12 cellular contexts compared by ENCODE assay signal in the genomic region with DNA sequence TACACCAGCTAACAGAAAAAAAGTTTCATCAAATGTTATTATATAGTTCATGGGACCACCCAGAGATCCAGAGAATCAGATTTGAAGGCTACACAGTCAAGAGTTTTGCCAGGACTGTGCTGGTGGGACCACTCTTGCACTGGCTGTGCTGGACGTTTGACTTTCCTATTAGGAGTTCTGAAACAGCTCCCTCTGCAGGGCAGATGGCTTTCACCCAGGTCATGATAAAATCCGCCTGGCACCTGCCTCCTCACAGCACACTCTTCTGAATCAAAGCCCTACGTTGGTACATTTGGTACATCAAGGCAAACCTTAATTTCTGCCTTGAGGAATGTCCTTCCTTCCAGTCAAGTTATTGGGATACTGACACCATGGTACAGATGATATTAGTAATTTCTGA.
DNase-seq lines count a peak whose midpoint lies in the region; ATAC-seq and TF ChIP-seq lines count a peak whose summit lies in the region.
"Had no signal": no experiment of that assay in that cellular context is flagged by ENCODE, and none has a peak within 500 bp of the region (broad histone marks: within the 10 kb centered on the region; RNA-seq: fewer than 3 reads in every experiment).

No MANE protein-coding gene starts in this region.

- no peak for TF ChIP-seq POLR2A in testis (IDR thresholded peaks at IDR 0.05)
- no peak for TF ChIP-seq POLR2A in ovary (IDR thresholded peaks at IDR 0.05)

- H3K36me3 Mint-ChIP-seq in activated naive CD4-positive, alpha-beta T cell treated with anti-CD3 and anti-CD28 coated beads for 36 hours (ENCODE audit: low read depth), result peaks cover 2% of the 10 kb centered on the region
- H3K36me3 Mint-ChIP-seq in activated naive CD4-positive, alpha-beta T cell treated with anti-CD3 and anti-CD28 coated beads, Interleukin-2, amount 50 U/mL, for 72 hours, result peaks cover 0 to 24% of the 10 kb centered on the region in 2 donors
- H3K36me3 Mint-ChIP-seq in chondrocyte (ENCODE audit: low read depth), result no peaks in the 10 kb centered on the region

- TF ChIP-seq CTCF in MM.1S (IDR thresholded peaks at IDR 0.05; ENCODE audit: low read length) (peak; percentile 19; the same call in 1 of the 2 replicates), chondrocyte (IDR thresholded peaks at IDR 0.05) (peak; percentile 24), testis (IDR thresholded peaks at IDR 0.05) (no peak), ovary (IDR thresholded peaks at IDR 0.05) (no peak)

- no peaks in the 10 kb centered on the region for H4K20me1 ChIP-seq in MM.1S (ENCODE audit: insufficient read depth, low read length)

- no peak overlapping the region for H3K27ac ChIP-seq in MM.1S (ENCODE audit: low read length)
- H3K27ac ChIP-seq in testis, result no peak overlapping the region
- no peak overlapping the region for H3K27ac ChIP-seq in ovary
- H3K27ac ChIP-seq: esophagus squamous epithelium had no signal

- DNase-seq in activated naive CD4-positive, alpha-beta T cell treated with anti-CD3 and anti-CD28 coated beads for 36 hours, result peak; percentile 13
- DNase-seq in activated naive CD4-positive, alpha-beta T cell treated with anti-CD3 and anti-CD28 coated beads, Interleukin-2, amount 50 U/mL, for 72 hours (ENCODE audit: low spot score in 2 of 2), result no peak
- DNase-seq in MM.1S (no peak), chondrocyte (ENCODE audit: low spot score) (no peak), testis (peak; percentile 26), NCI-H774 (lab: John Stamatoyannopoulos, UW) (no peak), ovary (no peak)
- DNase-seq: aorta, esophagus squamous epithelium, NCI-H1436 treated with DMSO at 0.1 percent for 48 hours, Right ventricle myocardium superior had no signal

- no peaks in the 10 kb centered on the region for H3K9me2 ChIP-seq in MM.1S (replicated peaks; ENCODE audit: insufficient read depth, low read length)

- no peaks in the 10 kb centered on the region for H3K9me3 Mint-ChIP-seq in activated naive CD4-positive, alpha-beta T cell treated with anti-CD3 and anti-CD28 coated beads for 36 hours
- H3K9me3 Mint-ChIP-seq in activated naive CD4-positive, alpha-beta T cell treated with anti-CD3 and anti-CD28 coated beads, Interleukin-2, amount 50 U/mL, for 72 hours, result no peaks in the 10 kb centered on the region
- H3K9me3 Mint-ChIP-seq in chondrocyte (ENCODE audit: low read depth), result no peaks in the 10 kb centered on the region

- H3F3A ChIP-seq in MM.1S (ENCODE audit: insufficient read depth, low read length), result no peaks in the 10 kb centered on the region

- H3K9me3 ChIP-seq in MM.1S (replicated peaks; ENCODE audit: insufficient read depth, low read length), result no peaks in the 10 kb centered on the region; the same call in 1 of the 2 replicates
- H3K9me3 ChIP-seq in testis, result no peaks in the 10 kb centered on the region
- H3K9me3 ChIP-seq in ovary, result no peaks in the 10 kb centered on the region
- H3K9me3 ChIP-seq: esophagus squamous epithelium had no signal

- CTCF ChIA-PET in activated naive CD4-positive, alpha-beta T cell treated with anti-CD3 and anti-CD28 coated beads for 36 hours (lab: Charles Lee), result interaction anchor here (0.6 to 0.7 kb wide), 2 partner anchors 13 to 394 kb away, joined by 3 to 4 read pairs; no protein-coding TSS in a partner anchor

- no peak for ATAC-seq in activated naive CD4-positive, alpha-beta T cell treated with anti-CD3 and anti-CD28 coated beads, Interleukin-2, amount 50 U/mL, for 72 hours
- ATAC-seq in HG02938 (IDR thresholded peaks at IDR 0.05; ENCODE audit: unreplicated experiment), result no peak

- no peaks in the 10 kb centered on the region for H3K4me1 ChIP-seq in MM.1S (ENCODE audit: low read length)
- H3K4me1 ChIP-seq in testis, result peaks cover 7% of the 10 kb centered on the region
- peaks cover 2% of the 10 kb centered on the region for H3K4me1 ChIP-seq in ovary (ENCODE audit: insufficient read depth)
- H3K4me1 ChIP-seq: esophagus squamous epithelium had no signal

- H3K27me3 ChIP-seq in MM.1S (replicated peaks; ENCODE audit: insufficient read depth, low read length) (no peaks in the 10 kb centered on the region), testis (no peaks in the 10 kb centered on the region), ovary (no peaks in the 10 kb centered on the region)
- H3K27me3 ChIP-seq: esophagus squamous epithelium had no signal

- intact Hi-C loops in activated naive CD4-positive, alpha-beta T cell treated with anti-CD3 and anti-CD28 coated beads for 36 hours (cut with micrococcal nuclease), result no loop called here
- intact Hi-C loops in testis (cut with DNase I; ENCODE audit: low total_unique reads) (no loop called here), ovary (cut with DNase I) (no loop called here)

- no peak overlapping the region for H3K27ac Mint-ChIP-seq in activated naive CD4-positive, alpha-beta T cell treated with anti-CD3 and anti-CD28 coated beads for 36 hours
- H3K27ac Mint-ChIP-seq in activated naive CD4-positive, alpha-beta T cell treated with anti-CD3 and anti-CD28 coated beads, Interleukin-2, amount 50 U/mL, for 72 hours, result peak overlapping the region in 1 of 2 donors; percentile 30
- no peak overlapping the region for H3K27ac Mint-ChIP-seq in chondrocyte (ENCODE audit: unreplicated experiment)

- no peaks in the 10 kb centered on the region for H3K4me1 Mint-ChIP-seq in activated naive CD4-positive, alpha-beta T cell treated with anti-CD3 and anti-CD28 coated beads for 36 hours (ENCODE audit: low read depth)
- H3K4me1 Mint-ChIP-seq in chondrocyte (ENCODE audit: low read depth), result no peaks in the 10 kb centered on the region

- H3K9ac ChIP-seq in MM.1S (ENCODE audit: low read length), result no peak overlapping the region

- H3K4me3 Mint-ChIP-seq in activated naive CD4-positive, alpha-beta T cell treated with anti-CD3 and anti-CD28 coated beads for 36 hours, result no peak overlapping the region
- no peak overlapping the region for H3K4me3 Mint-ChIP-seq in chondrocyte (ENCODE audit: unreplicated experiment)

- H3K36me3 ChIP-seq in MM.1S (replicated peaks; ENCODE audit: insufficient read depth, low read length) (no peaks in the 10 kb centered on the region), testis (ENCODE audit: low read depth, missing control alignments) (no peaks in the 10 kb centered on the region), ovary (no peaks in the 10 kb centered on the region)
- H3K36me3 ChIP-seq: esophagus squamous epithelium had no signal

- no peak for TF ChIP-seq EP300 in ovary (IDR thresholded peaks at IDR 0.05)

- H3K4me2 ChIP-seq in MM.1S (ENCODE audit: low read depth, low read length), result no peak overlapping the region

- no peaks in the 10 kb centered on the region for H3K79me2 ChIP-seq in MM.1S (ENCODE audit: low read length)

- H3K4me3 ChIP-seq in MM.1S (ENCODE audit: low read length) (no peak overlapping the region), testis (no peak overlapping the region), ovary (no peak overlapping the region)
- H3K4me3 ChIP-seq: esophagus squamous epithelium had no signal

- 72 to 77% methylated on average over 3 of the region's 3 CpGs for WGBS in testis, 2 donors
- WGBS in ovary, 3 donors, result 93 to 98% (median 96%) methylated on average over 3 of the region's 3 CpGs

- H2AFZ ChIP-seq in MM.1S (ENCODE audit: low read length), result no peak overlapping the region

- H3K27me3 Mint-ChIP-seq in activated naive CD4-positive, alpha-beta T cell treated with anti-CD3 and anti-CD28 coated beads for 36 hours (ENCODE audit: low read depth), result no peaks in the 10 kb centered on the region
- H3K27me3 Mint-ChIP-seq in chondrocyte (ENCODE audit: low read depth), result peaks cover 14% of the 10 kb centered on the region

Comparison
In these comparisons a context has a peak if more than half of its experiments do, and no peak if none do; other contexts are left out.
1. DNase-seq: peak in activated naive CD4-positive, alpha-beta T cell treated with anti-CD3 and anti-CD28 coated beads for 36 hours (single experiment) and testis (single experiment); none in activated naive CD4-positive, alpha-beta T cell treated with anti-CD3 and anti-CD28 coated beads, Interleukin-2, amount 50 U/mL, for 72 hours (0 of 2), MM.1S (single experiment), chondrocyte (single experiment), NCI-H774 (single experiment) and ovary (0 of 5).
2. CTCF ChIP-seq: peak in MM.1S (single experiment) and chondrocyte (single experiment); none in testis (0 of 3) and ovary (0 of 3).